In genomic region chr15:70492240-70493177, GRCh38 we compare ENCODE assay signal across 8 cellular contexts.
DNase-seq lines count a peak whose midpoint lies in the region; ATAC-seq, FAIRE-seq and TF ChIP-seq lines count a peak whose summit lies in the region.

No MANE protein-coding gene starts in this region.

- H3K36me3 ChIP-seq in liver (ENCODE audit: control insufficient read depth in 4 of 4, insufficient read depth in 3 of 4, low read depth in 1 of 4, low read length in 3 of 4) (no peaks in the 10 kb centered on the region), HepG2 (replicated peaks in 1 of 2; ENCODE audit: control insufficient read depth in 1 of 2, insufficient read depth in 2 of 2, low read length in 2 of 2) (no peaks in the 10 kb centered on the region), SK-N-MC (ENCODE audit: insufficient read depth, low read length) (no peaks in the 10 kb centered on the region), testis (ENCODE audit: low read depth, missing control alignments) (no peaks in the 10 kb centered on the region)

- H3K27ac Mint-ChIP-seq in activated naive CD4-positive, alpha-beta T cell treated with anti-CD3 and anti-CD28 coated beads for 36 hours: peak overlapping the region; percentile 95
- peak overlapping the region; percentile 84 to 98 (median 94) for H3K27ac Mint-ChIP-seq in immature natural killer cell

- H3K79me2 ChIP-seq in HepG2 (ENCODE audit: insufficient read depth, low read length): no peaks in the 10 kb centered on the region

- CTCF ChIA-PET in HepG2 (lab: Yijun Ruan, JAX; ENCODE audit: low intra/inter-chr PET ratio, low total read pairs): no interaction called here
- CTCF ChIA-PET in activated naive CD4-positive, alpha-beta T cell treated with anti-CD3 and anti-CD28 coated beads for 36 hours (lab: Charles Lee): interaction anchor here (0.6 to 7.4 kb wide), 7 partner anchors 9 to 42 kb away, joined by 3 to 120 read pairs (median 4); no protein-coding TSS in a partner anchor

- H3K27me3 ChIP-seq in liver (ENCODE audit: control insufficient read depth in 4 of 4, insufficient read depth in 4 of 4, low read length in 3 of 4): no peaks in the 10 kb centered on the region
- H3K27me3 ChIP-seq in HepG2 (ENCODE audit: control insufficient read depth in 1 of 2, insufficient read depth in 2 of 2, low read length in 2 of 2): peaks cover 0 to 20% of the 10 kb centered on the region in 2 experiments; a peak in 3 of 5 replicates
- no peaks in the 10 kb centered on the region for H3K27me3 ChIP-seq in testis

- H3K27ac ChIP-seq in liver (ENCODE audit: low read depth in 1 of 2, low read length in 2 of 2) (peak overlapping the region; percentile 13 to 26), HepG2 (ENCODE audit: extremely low read length, insufficient read depth, low read length) (no peak overlapping the region), SK-N-MC (no peak overlapping the region), testis (no peak overlapping the region)

- POLR2A ChIA-PET in HepG2 (lab: Yijun Ruan, JAX): no interaction called here

- no peak overlapping the region for H3K4me3 ChIP-seq in liver (ENCODE audit: low read depth in 1 of 3, low read length in 3 of 3)
- no peak overlapping the region for H3K4me3 ChIP-seq in HepG2 (replicated peaks in 1 of 3; ENCODE audit: insufficient read depth in 1 of 3, low read depth in 2 of 3, low read length in 3 of 3)
- H3K4me3 ChIP-seq in SK-N-MC: peak overlapping the region; percentile 12; the same call in 1 of the 2 replicates
- H3K4me3 ChIP-seq in testis: no peak overlapping the region

- no peak for FAIRE-seq in HepG2 (lab: Jason Lieb, UNC)

- no peaks in the 10 kb centered on the region for H4K20me1 ChIP-seq in HepG2 (ENCODE audit: insufficient read depth, low read length)

- ATAC-seq in HepG2: no peak; the same call in 2 of the 3 replicates
- ATAC-seq in HG03196 (IDR thresholded peaks at IDR 0.05; ENCODE audit: unreplicated experiment): peak; percentile 42

- intact Hi-C loops in HepG2 (cut with micrococcal nuclease; ENCODE audit: unreplicated experiment): no loop called here
- intact Hi-C loops in activated naive CD4-positive, alpha-beta T cell treated with anti-CD3 and anti-CD28 coated beads for 36 hours (cut with micrococcal nuclease): loop anchor here (1.0 to 5.0 kb wide), 13 partner anchors 11 to 1024 kb away; no protein-coding TSS in a partner anchor
- intact Hi-C loops in testis (cut with DNase I; ENCODE audit: low total_unique reads): no loop called here

- H3K4me3 Mint-ChIP-seq in activated naive CD4-positive, alpha-beta T cell treated with anti-CD3 and anti-CD28 coated beads for 36 hours: peak overlapping the region; percentile 44
- peak overlapping the region; percentile 76 to 93 (median 88) for H3K4me3 Mint-ChIP-seq in immature natural killer cell

- no peaks in the 10 kb centered on the region for H3K36me3 Mint-ChIP-seq in activated naive CD4-positive, alpha-beta T cell treated with anti-CD3 and anti-CD28 coated beads for 36 hours (ENCODE audit: low read depth)
- H3K36me3 Mint-ChIP-seq in immature natural killer cell: no peaks in the 10 kb centered on the region

- TF ChIP-seq POLR2A in HepG2 (IDR thresholded peaks at IDR 0.05; ENCODE audit: insufficient read depth in 1 of 2, low read depth in 2 of 2, low read length in 2 of 2): no peak
- no peak for TF ChIP-seq POLR2A in testis (IDR thresholded peaks at IDR 0.05)

- in situ Hi-C loops in HepG2 (cut with HindIII; ENCODE audit: extremely low pct_ligation_motif_present, low pct_unique_long_range_greater_than_20kb): no loop called here

- H3K4me1 ChIP-seq in liver (ENCODE audit: control insufficient read depth in 4 of 4, insufficient read depth in 4 of 4, low read length in 3 of 4) (peaks cover 0 to 13% (median 2%) of the 10 kb centered on the region in 4 donors), HepG2 (ENCODE audit: insufficient read depth, low read length) (peaks cover 15% of the 10 kb centered on the region), testis (no peaks in the 10 kb centered on the region)

- no peak overlapping the region for H2AFZ ChIP-seq in HepG2 (ENCODE audit: low read length)

- no peak overlapping the region for H3K9ac ChIP-seq in liver (ENCODE audit: low read depth in 1 of 2, low read length in 2 of 2)
- H3K9ac ChIP-seq in HepG2 (ENCODE audit: insufficient read depth, low read depth, low read length): no peak overlapping the region
- no peak overlapping the region for H3K9ac ChIP-seq in SK-N-MC (ENCODE audit: insufficient read length)

- H3K4me1 Mint-ChIP-seq in activated naive CD4-positive, alpha-beta T cell treated with anti-CD3 and anti-CD28 coated beads for 36 hours (ENCODE audit: low read depth): peaks cover 65% of the 10 kb centered on the region
- peaks cover 86 to 87% of the 10 kb centered on the region in 2 donors for H3K4me1 Mint-ChIP-seq in immature natural killer cell

- no peak for TF ChIP-seq EP300 in HepG2 (IDR thresholded peaks at IDR 0.05; ENCODE audit: low read depth in 2 of 2, low read length in 2 of 2)
- TF ChIP-seq EP300 in HepG2 (CRISPR knock-in tag; IDR thresholded peaks at IDR 0.05; ENCODE audit: borderline replicate concordance): no peak

- no peaks in the 10 kb centered on the region for H3K9me3 Mint-ChIP-seq in activated naive CD4-positive, alpha-beta T cell treated with anti-CD3 and anti-CD28 coated beads for 36 hours
- H3K9me3 Mint-ChIP-seq in immature natural killer cell: no peaks in the 10 kb centered on the region

- no peaks in the 10 kb centered on the region for H3K9me3 ChIP-seq in liver (ENCODE audit: control insufficient read depth in 4 of 4, low read length in 3 of 4)
- H3K9me3 ChIP-seq in HepG2 (ENCODE audit: low read length): no peaks in the 10 kb centered on the region
- H3K9me3 ChIP-seq in SK-N-MC (ENCODE audit: low read depth, low read length): no peaks in the 10 kb centered on the region
- H3K9me3 ChIP-seq in testis: no peaks in the 10 kb centered on the region

- DNase-seq in HepG2 (ENCODE audit: low spot score) (no peak), SK-N-MC (ENCODE audit: low read depth, low spot score) (peak; percentile 44), immature natural killer cell (peak; percentile 90), testis (no peak)
- DNase-seq in activated naive CD4-positive, alpha-beta T cell treated with anti-CD3 and anti-CD28 coated beads for 36 hours: peak; percentile 96
- peak in 2 of 3 experiments; percentile 67 to 79 for DNase-seq in stimulated activated CD4-positive, alpha-beta T cell treated with anti-CD3 and anti-CD28 coated beads, TNF-alpha, amount 100 ng/mL, for 24 hours (ENCODE audit: low read depth in 3 of 3)

- H3K27me3 Mint-ChIP-seq in activated naive CD4-positive, alpha-beta T cell treated with anti-CD3 and anti-CD28 coated beads for 36 hours (ENCODE audit: low read depth): peaks cover 1% of the 10 kb centered on the region
- peaks cover 20 to 36% (median 36%) of the 10 kb centered on the region in 3 donors for H3K27me3 Mint-ChIP-seq in immature natural killer cell (ENCODE audit: low read depth in 3 of 3)

- no TSS peak for BruUV-seq in HepG2 (replicated peaks; lab: Mats Ljungman, UMichigan)

- WGBS in liver: 77% methylated on average over 20 of the region's 20 CpGs
- 54% methylated on average over 9 of the region's 20 CpGs for WGBS in HepG2 (ENCODE audit: low lambda C conversion rate)
- 88 to 89% methylated on average over 12 to 20 of the region's 20 CpGs for WGBS in testis, 2 donors

- no peak overlapping the region for H3K4me2 ChIP-seq in HepG2 (ENCODE audit: low read depth, low read length)

- TF ChIP-seq RAD21 in liver (IDR thresholded peaks at IDR 0.05) (no peak), HepG2 (CRISPR knock-in tag; IDR thresholded peaks at IDR 0.05) (no peak)

- TF ChIP-seq CTCF in liver (IDR thresholded peaks at IDR 0.05; ENCODE audit: low read depth, low read length, missing input control) (no peak), HepG2 (CRISPR knock-in tag; IDR thresholded peaks at IDR 0.05) (no peak), testis (IDR thresholded peaks at IDR 0.05) (no peak)

TF ChIP-seq in liver, 16 proteins besides CTCF, POLR2A, EP300 and RAD21:
- TF ChIP-seq FOXA1 (IDR thresholded peaks at IDR 0.05): no peak

TF ChIP-seq in HepG2, 621 proteins besides CTCF, POLR2A, EP300 and RAD21:
- no peak for TF ChIP-seq TEAD3 (CRISPR knock-in tag; optimal IDR thresholded peaks at IDR 0.05; ENCODE audit: borderline replicate concordance)

Comparison
In these comparisons a context has a peak if more than half of its experiments do, and no peak if none do; other contexts are left out.
1. H3K27ac ChIP-seq: peak in liver (2 of 2); none in HepG2 (single experiment), SK-N-MC (single experiment) and testis (0 of 2).
2. DNase-seq: peak in SK-N-MC (single experiment), activated naive CD4-positive, alpha-beta T cell treated with anti-CD3 and anti-CD28 coated beads for 36 hours (single experiment), immature natural killer cell (3 of 3) and stimulated activated CD4-positive, alpha-beta T cell treated with anti-CD3 and anti-CD28 coated beads, TNF-alpha, amount 100 ng/mL, for 24 hours (2 of 3); none in HepG2 (single experiment) and testis (single experiment).